Comparison of ENCODE assay signal across 8 cellular contexts in the genomic region with DNA sequence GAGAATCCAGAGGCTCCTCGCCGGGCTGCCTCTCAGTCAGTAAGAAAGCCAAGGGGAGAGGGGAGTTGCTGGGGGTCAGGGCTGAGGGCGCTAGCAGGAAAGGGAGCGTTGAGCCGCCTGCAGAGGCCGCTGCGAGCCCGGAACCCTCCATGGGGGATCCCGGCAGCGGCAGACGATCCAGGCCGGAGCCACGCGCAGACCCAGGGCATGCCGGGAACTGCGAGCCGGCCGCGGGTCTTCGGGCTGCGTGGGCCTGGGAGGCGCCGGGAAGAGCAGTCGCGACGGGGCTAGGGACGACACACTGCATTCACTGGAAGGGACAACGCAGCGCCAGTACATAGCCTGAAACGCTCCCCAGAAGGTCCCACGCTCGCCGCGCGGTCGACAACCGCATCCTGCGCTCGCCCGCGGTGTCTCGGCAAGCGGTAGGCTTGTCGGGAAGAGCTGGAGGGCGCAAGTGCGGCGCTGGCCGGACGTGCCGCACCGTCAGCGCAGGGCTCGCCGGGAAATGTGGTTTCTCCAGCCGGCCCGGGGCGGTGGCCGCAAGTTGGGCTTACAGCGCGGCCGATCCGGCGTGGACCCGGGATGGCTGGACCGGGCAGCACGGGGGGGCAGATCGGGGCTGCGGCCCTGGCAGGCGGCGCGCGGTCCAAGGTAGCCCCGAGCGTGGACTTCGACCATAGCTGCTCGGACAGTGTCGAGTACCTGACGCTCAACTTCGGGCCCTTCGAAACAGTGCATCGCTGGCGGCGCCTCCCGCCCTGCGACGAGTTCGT. TPM values are rescaled to one million over a fixed set of nuclear protein-coding genes. Genes with fewer than 3 reads are reported as not detected.
DNase-seq lines count a peak whose midpoint lies in the region; ATAC-seq, FAIRE-seq and TF ChIP-seq lines count a peak whose summit lies in the region.

LZTR1 (plus strand) TSS at position 511 of the 776 bp plus-strand sequence; CDS start at position 586, 75 bp downstream.

- H3K4me3 ChIP-seq in GM23338 (peak within 1 kb of the TSS; percentile 93), SU-DHL-6 (ENCODE audit: insufficient read depth, low read length, poor library complexity, severe bottlenecking) (peak within 1 kb of the TSS; percentile 73), pancreas (peak within 1 kb of the TSS; percentile 72 to 96 (median 88)), transverse colon (peak within 1 kb of the TSS; percentile 58 to 73 (median 62))

- H3K9me3 Mint-ChIP-seq in GM23338 = peaks cover 20% of the 10 kb centered on the region
- peaks cover 6% of the 10 kb centered on the region for H3K9me3 Mint-ChIP-seq in activated naive CD8-positive, alpha-beta T cell treated with anti-CD3 and anti-CD28 coated beads, Interleukin-2, amount 10 ng/mL, durations not matched to agents 7 days and 5 days

- H3K4me3 Mint-ChIP-seq in GM23338 = peak within 1 kb of the TSS; percentile 95
- H3K4me3 Mint-ChIP-seq in activated naive CD8-positive, alpha-beta T cell treated with anti-CD3 and anti-CD28 coated beads, Interleukin-2, amount 10 ng/mL, durations not matched to agents 7 days and 5 days = peak within 1 kb of the TSS; percentile 99

- TF ChIP-seq EP300 in transverse colon (IDR thresholded peaks at IDR 0.05; ENCODE audit: low read depth) = no peak

- in situ Hi-C loops in transverse colon (cut with MboI; ENCODE audit: low pct_ligation_motif_present in 1 of 4, low pct_unique_long_range_greater_than_20kb in 1 of 4, low sequenced_read_pairs in 3 of 4) = no loop called here

- DNase-seq in GM03348 (ENCODE audit: low spot score) = peak; percentile 94
- DNase-seq in GM23338 (ENCODE audit: low spot score) = peak; percentile 90
- peak; percentile 87 for DNase-seq in activated naive CD8-positive, alpha-beta T cell treated with anti-CD3 and anti-CD28 coated beads, Interleukin-2, amount 10 ng/mL, durations not matched to agents 7 days and 5 days
- DNase-seq in head of caudate nucleus = peak; percentile 68 to 95 (median 91)
- peak; percentile 73 to 93 (median 82) for DNase-seq in pancreas
- DNase-seq in transverse colon = peak; percentile 86

- H3K9ac ChIP-seq in SU-DHL-6 (ENCODE audit: low read length) = peak within 1 kb of the TSS; percentile 81

- H3K4me1 Mint-ChIP-seq in GM23338 = peaks cover 15% of the 10 kb centered on the region
- H3K4me1 Mint-ChIP-seq in activated naive CD8-positive, alpha-beta T cell treated with anti-CD3 and anti-CD28 coated beads, Interleukin-2, amount 10 ng/mL, durations not matched to agents 7 days and 5 days = peaks cover 30% of the 10 kb centered on the region

- 0 to 1% methylated on average over 82 to 87 of the region's 87 CpGs for WGBS in pancreas, 2 donors
- 0% methylated on average over 77 of the region's 87 CpGs; no CpG with 5 or more reads in 1 of the 2 donors for WGBS in transverse colon (ENCODE audit: low coverage in 1 of 2), 2 donors

- peak within 1 kb of the TSS; percentile 70 for H3K27ac Mint-ChIP-seq in GM23338
- peak within 1 kb of the TSS; percentile 89 for H3K27ac Mint-ChIP-seq in activated naive CD8-positive, alpha-beta T cell treated with anti-CD3 and anti-CD28 coated beads, Interleukin-2, amount 10 ng/mL, durations not matched to agents 7 days and 5 days

- 0 out of 2 replicates have a peak, but pooled peaks cover 6% of the 10 kb centered on the region for H3K9me2 ChIP-seq in GM23338 (ENCODE audit: insufficient read depth)
- H3K9me2 ChIP-seq in SU-DHL-6 (replicated peaks; ENCODE audit: insufficient read depth, low read length) = no peaks in the 10 kb centered on the region

- no peaks in the 10 kb centered on the region for H3K79me2 ChIP-seq in GM23338 (replicated peaks; ENCODE audit: insufficient read depth)
- no peaks in the 10 kb centered on the region for H3K79me2 ChIP-seq in SU-DHL-6 (ENCODE audit: insufficient read depth, low read length)

- H3K36me3 ChIP-seq in GM23338 (ENCODE audit: insufficient read depth) (no peaks in the 10 kb centered on the region; the same call in 1 of the 2 replicates), SU-DHL-6 (ENCODE audit: low read length) (no peaks in the 10 kb centered on the region), pancreas (peaks cover 0 to 3% (median 0%) of the 10 kb centered on the region in 3 donors), transverse colon (peaks cover 0 to 4% (median 0%) of the 10 kb centered on the region in 4 donors)

- peaks cover 27% of the 10 kb centered on the region for H3K27me3 Mint-ChIP-seq in GM23338 (ENCODE audit: insufficient read depth, low read depth, poor library complexity)
- H3K27me3 Mint-ChIP-seq in activated naive CD8-positive, alpha-beta T cell treated with anti-CD3 and anti-CD28 coated beads, Interleukin-2, amount 10 ng/mL, durations not matched to agents 7 days and 5 days = no peaks in the 10 kb centered on the region

- intact Hi-C loops in head of caudate nucleus (cut with DNase I) (loop anchor here (1.0 to 5.0 kb wide), 2 partner anchors 19 to 65 kb away; partner anchors contain the start of gene CRKL), pancreas (cut with DNase I) (no loop called here), transverse colon (cut with DNase I; ENCODE audit: low total_unique reads) (no loop called here)

- peaks cover 10% of the 10 kb centered on the region; the same call in 1 of the 3 replicates for H3K36me3 Mint-ChIP-seq in GM23338 (ENCODE audit: low read depth)
- H3K36me3 Mint-ChIP-seq in activated naive CD8-positive, alpha-beta T cell treated with anti-CD3 and anti-CD28 coated beads, Interleukin-2, amount 10 ng/mL, durations not matched to agents 7 days and 5 days = peaks cover 8% of the 10 kb centered on the region

- POLR2A ChIA-PET in activated naive CD8-positive, alpha-beta T cell treated with anti-CD3 and anti-CD28 coated beads, Interleukin-2, amount 10 ng/mL, durations not matched to agents 7 days and 5 days (lab: Charles Lee) = interaction anchor here (1.0 to 2.9 kb wide), 7 partner anchors 9 to 647 kb away, joined by 3 to 23 read pairs (median 6); partner anchors contain the start of gene THAP7

- H3K27ac ChIP-seq in GM23338 (ENCODE audit: low read depth) (0 out of 2 replicates have a peak within 1 kb of the TSS, but pooled peaks have one; percentile 79), SU-DHL-6 (ENCODE audit: low read depth, low read length) (no peak within 1 kb of the TSS), pancreas (peak within 1 kb of the TSS; percentile 77 to 89 (median 84)), transverse colon (peak within 1 kb of the TSS; percentile 85 to 94 (median 92))

- ATAC-seq in GM23338 (peak; percentile 76), pancreas (peak; percentile 92 to 96 (median 95))
- ATAC-seq in activated naive CD8-positive, alpha-beta T cell treated with anti-CD3 and anti-CD28 coated beads, Interleukin-2, amount 10 ng/mL, durations not matched to agents 7 days and 5 days (ENCODE audit: low read depth) = peak; percentile 79

- TF ChIP-seq CTCF in GM23338 (conservative IDR thresholded peaks at IDR 0.05; ENCODE audit: low read depth in 2 of 2) = peak; percentile 53 to 67
- peak; percentile 53 for TF ChIP-seq CTCF in LNCAP (IDR thresholded peaks at IDR 0.05)
- no peak for TF ChIP-seq CTCF in SU-DHL-6 (IDR thresholded peaks at IDR 0.05; ENCODE audit: insufficient read depth, low read length, poor library complexity, severe bottlenecking)
- peak in 1 of 4 donors; percentile 14 for TF ChIP-seq CTCF in pancreas (IDR thresholded peaks at IDR 0.05)
- peak; percentile 37 to 51 (median 44) for TF ChIP-seq CTCF in transverse colon (IDR thresholded peaks at IDR 0.05)

- H3K27me3 ChIP-seq in GM23338 (ENCODE audit: insufficient read depth) (no peaks in the 10 kb centered on the region), SU-DHL-6 (ENCODE audit: low read length) (no peaks in the 10 kb centered on the region), pancreas (no peaks in the 10 kb centered on the region), transverse colon (no peaks in the 10 kb centered on the region)

- H3K9me3 ChIP-seq in SU-DHL-6 (ENCODE audit: insufficient read depth, low read length) (no peaks in the 10 kb centered on the region), pancreas (no peaks in the 10 kb centered on the region), transverse colon (no peaks in the 10 kb centered on the region)

- H3F3A ChIP-seq in GM23338 (replicated peaks; ENCODE audit: low read depth) = no peaks in the 10 kb centered on the region
- no peaks in the 10 kb centered on the region for H3F3A ChIP-seq in SU-DHL-6 (ENCODE audit: insufficient read depth)

- H3K4me1 ChIP-seq in GM23338 (ENCODE audit: insufficient read depth) = peaks cover 11% of the 10 kb centered on the region; the same call in 1 of the 2 replicates
- peaks cover 3 to 21% (median 4%) of the 10 kb centered on the region in 3 donors for H3K4me1 ChIP-seq in pancreas
- H3K4me1 ChIP-seq in transverse colon = peaks cover 17 to 38% (median 30%) of the 10 kb centered on the region in 4 donors

- H2AFZ ChIP-seq in GM23338 (peak within 1 kb of the TSS; percentile 98), SU-DHL-6 (ENCODE audit: low read depth, low read length, severe bottlenecking) (peak within 1 kb of the TSS; percentile 91)

- no peaks in the 10 kb centered on the region for H4K20me1 ChIP-seq in GM23338 (replicated peaks; ENCODE audit: insufficient read depth)
- H4K20me1 ChIP-seq in SU-DHL-6 (ENCODE audit: low read depth, low read length) = no peaks in the 10 kb centered on the region

- H3K4me2 ChIP-seq in GM23338 (peak within 1 kb of the TSS; percentile 97), SU-DHL-6 (ENCODE audit: low read depth, low read length, poor library complexity, severe bottlenecking) (peak within 1 kb of the TSS; percentile 93)

- FAIRE-seq in pancreas (lab: Jason Lieb, UNC) = no peak

- peak; percentile 90 for TF ChIP-seq POLR2A in transverse colon (IDR thresholded peaks at IDR 0.05)

TF ChIP-seq in GM23338, 12 proteins besides CTCF, POLR2A, EP300 and RAD21 (continues in another document):
- TF ChIP-seq ZNF114 (CRISPR knock-in tag; IDR thresholded peaks at IDR 0.05) (no peak), POLR2AphosphoS5 (IDR thresholded peaks at IDR 0.05; ENCODE audit: low read depth) (peak; percentile 99), EZH2phosphoT487 (IDR thresholded peaks at IDR 0.05; ENCODE audit: unreplicated experiment) (no peak), CREB1 (CRISPR knock-in tag; IDR thresholded peaks at IDR 0.05; ENCODE audit: low read depth) (peak; percentile 55)

RNA-seq across cellular contexts. Expression of gene LZTR1, which starts in this region (rescaled TPM):
- 39.9 and 41.1 TPM in 2 replicates for total RNA-seq in GM23338 (2014; rRNA removed; shearing (Covaris generic))
- 7.7 and 9.2 TPM in 2 replicates for polyA plus RNA-seq in GM23338 (2016; fragmentation: Nextera tagmentation; extraction: Ambion mirVana)
- 10 to 100 TPM; 80.1 to 80.9 TPM for total RNA-seq in activated naive CD8-positive, alpha-beta T cell treated with anti-CD3 and anti-CD28 coated beads, Interleukin-2, amount 10 ng/mL, durations not matched to agents 7 days and 5 days
- total RNA-seq in pancreas = 10 to 100 TPM; 15.0 to 42.0 (median 21.8) TPM
- polyA plus RNA-seq in pancreas = 10 to 100 TPM; 53.4 to 56.2 TPM
- 10 to 100 TPM; 40.2 to 90.5 (median 59.3) TPM for total RNA-seq in transverse colon
